ENCODE assay signal across 1 cellular context in genomic region chr4:151957163-151957562, GRCh38.
TF ChIP-seq lines count a peak whose summit lies in the region.

No MANE protein-coding gene starts in this region.

TF ChIP-seq in HepG2, 621 proteins besides CTCF, POLR2A, EP300 and RAD21 (continued from another document):
- peak; percentile 59 for TF ChIP-seq HNF4A (CRISPR knock-in tag; IDR thresholded peaks at IDR 0.05)
- no peak for TF ChIP-seq SOX6 (IDR thresholded peaks at IDR 0.05)
- TF ChIP-seq SOX6 (CRISPR knock-in tag; IDR thresholded peaks at IDR 0.05): peak; percentile 58; the same call in 1 of the 2 replicates
- TF ChIP-seq TEAD3 (CRISPR knock-in tag; optimal IDR thresholded peaks at IDR 0.05; ENCODE audit: borderline replicate concordance): peak; percentile 39
- TF ChIP-seq SOX5 (CRISPR knock-in tag; IDR thresholded peaks at IDR 0.05; ENCODE audit: borderline replicate concordance): peak; percentile 36; the same call in 1 of the 2 replicates
- no peak for TF ChIP-seq ZBTB4 (CRISPR knock-in tag; IDR thresholded peaks at IDR 0.05; ENCODE audit: borderline replicate concordance)
